In the genomic region with DNA sequence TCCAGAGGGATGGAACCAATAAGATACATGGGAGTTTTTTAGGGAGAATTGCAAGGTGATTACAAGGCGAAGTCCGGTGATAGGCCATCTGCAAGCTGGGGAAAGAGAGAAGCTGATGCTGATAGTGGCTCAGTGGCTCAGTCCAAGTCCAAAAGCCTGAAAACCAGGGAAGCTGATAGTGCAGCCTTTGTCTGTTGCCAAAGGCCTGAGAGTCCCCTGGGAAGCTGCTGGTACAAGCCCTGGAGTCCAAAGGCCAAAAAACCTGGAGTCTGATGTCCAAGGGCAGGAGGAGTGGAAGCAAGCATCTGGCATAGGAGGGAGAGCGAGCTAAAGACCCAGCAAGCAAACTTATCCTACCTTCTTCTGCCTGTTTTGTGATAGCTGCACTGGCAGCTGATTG, we compare ENCODE assay signal across 15 cellular contexts.
"Had no signal": no experiment of that assay in that cellular context is flagged by ENCODE, and none has a peak within 500 bp of the region (broad histone marks: within the 10 kb centered on the region; RNA-seq: fewer than 3 reads in every experiment).

No MANE protein-coding gene starts in this region.

- H3K4me3 ChIP-seq: ascending aorta, coronary artery, gastrocnemius medialis, lung, skin epidermis, tibial nerve had no signal

- H3K27ac ChIP-seq: ascending aorta, coronary artery, epithelial cell of prostate, gastrocnemius medialis, parathyroid adenoma, skin epidermis, tibial nerve had no signal

- ATAC-seq: activated naive CD8-positive, alpha-beta T cell treated with anti-CD3 and anti-CD28 coated beads, Interleukin-2, amount 50 U/mL, for 24 hours; activated T-cell treated with anti-CD3 and anti-CD28 coated beads, Interleukin-2, amount 50 U/mL, for 72 hours; gastrocnemius medialis; naive thymus-derived CD4-positive, alpha-beta T cell had no signal

- H3K9me3 ChIP-seq: ascending aorta, gastrocnemius medialis, tibial nerve had no signal

- H3K4me3 Mint-ChIP-seq: activated naive CD8-positive, alpha-beta T cell treated with anti-CD3 and anti-CD28 coated beads, Interleukin-2, amount 50 U/mL, for 24 hours; activated T-cell treated with anti-CD3 and anti-CD28 coated beads, Interleukin-2, amount 50 U/mL, for 72 hours; naive thymus-derived CD4-positive, alpha-beta T cell had no signal

- H3K27me3 ChIP-seq: ascending aorta, gastrocnemius medialis, tibial nerve had no signal

- DNase-seq: activated naive CD4-positive, alpha-beta T cell treated with Interleukin-2 at 50 U/mL for 16 hours; activated naive CD8-positive, alpha-beta T cell treated with anti-CD3 and anti-CD28 coated beads, Interleukin-2, amount 50 U/mL, for 24 hours; activated T-cell treated with anti-CD3 and anti-CD28 coated beads, Interleukin-2, amount 50 U/mL, for 72 hours; effector CD4-positive, alpha-beta T cell; gastrocnemius medialis; kidney; naive thymus-derived CD4-positive, alpha-beta T cell; retina had no signal

- H3K4me1 Mint-ChIP-seq: activated naive CD8-positive, alpha-beta T cell treated with anti-CD3 and anti-CD28 coated beads, Interleukin-2, amount 50 U/mL, for 24 hours had no signal

- H3K27me3 Mint-ChIP-seq: activated naive CD8-positive, alpha-beta T cell treated with anti-CD3 and anti-CD28 coated beads, Interleukin-2, amount 50 U/mL, for 24 hours; naive thymus-derived CD4-positive, alpha-beta T cell had no signal

- H3K27ac Mint-ChIP-seq: activated naive CD8-positive, alpha-beta T cell treated with anti-CD3 and anti-CD28 coated beads, Interleukin-2, amount 50 U/mL, for 24 hours had no signal

- H3K9me3 Mint-ChIP-seq: activated naive CD8-positive, alpha-beta T cell treated with anti-CD3 and anti-CD28 coated beads, Interleukin-2, amount 50 U/mL, for 24 hours; activated T-cell treated with anti-CD3 and anti-CD28 coated beads, Interleukin-2, amount 50 U/mL, for 72 hours; naive thymus-derived CD4-positive, alpha-beta T cell had no signal

- H3K4me1 ChIP-seq: parathyroid adenoma had no signal
